ENCODE assay signal across 8 cellular contexts in genomic region chr17:31487063-31487647, GRCh38.
DNase-seq lines count a peak whose midpoint lies in the region; ATAC-seq and TF ChIP-seq lines count a peak whose summit lies in the region.

No MANE protein-coding gene starts in this region.

- TF ChIP-seq CTCF in HL-60 (IDR thresholded peaks at IDR 0.05; ENCODE audit: insufficient read depth, low read length), result no peak

- peak overlapping the region; percentile 53 for H3K4me3 ChIP-seq in HL-60 (replicated peaks; ENCODE audit: insufficient read depth, low read length)

- H3K36me3 Mint-ChIP-seq in activated T-helper 17 cell treated with anti-CD3 and anti-CD28 coated beads, Interleukin-2, amount 50 U/mL, for 72 hours (ENCODE audit: low read depth), result no peaks in the 10 kb centered on the region
- H3K36me3 Mint-ChIP-seq in immature natural killer cell, result peaks cover 0 to 3% (median 0%) of the 10 kb centered on the region in 3 donors
- peaks cover 0 to 3% of the 10 kb centered on the region in 2 donors for H3K36me3 Mint-ChIP-seq in stimulated activated naive B cell treated with anti-CD40 and anti-IgM and Interleukin-4, amounts not matched to agents 10 μg/mL and 1 μg/mL and 100 μg/mL, for 72 hours

- H3K27me3 Mint-ChIP-seq in activated T-helper 17 cell treated with anti-CD3 and anti-CD28 coated beads, Interleukin-2, amount 50 U/mL, for 72 hours, result no peaks in the 10 kb centered on the region
- H3K27me3 Mint-ChIP-seq in immature natural killer cell (ENCODE audit: low read depth in 3 of 3), result peaks cover 3 to 8% (median 6%) of the 10 kb centered on the region in 3 donors
- H3K27me3 Mint-ChIP-seq in stimulated activated naive B cell treated with anti-CD40 and anti-IgM and Interleukin-4, amounts not matched to agents 10 μg/mL and 1 μg/mL and 100 μg/mL, for 72 hours, result no peaks in the 10 kb centered on the region

- ATAC-seq in activated T-helper 17 cell treated with anti-CD3 and anti-CD28 coated beads, Interleukin-2, amount 50 U/mL, for 72 hours (replicated peaks), result no peak
- ATAC-seq in stimulated activated naive B cell treated with anti-CD40 and anti-IgM and Interleukin-4, amounts not matched to agents 10 μg/mL and 1 μg/mL and 100 μg/mL, for 72 hours (replicated peaks), result no peak
- ATAC-seq in HG02759 (IDR thresholded peaks at IDR 0.05; ENCODE audit: unreplicated experiment) (no peak), GM18907 (IDR thresholded peaks at IDR 0.05; ENCODE audit: unreplicated experiment) (no peak), GM21717 (IDR thresholded peaks at IDR 0.05; ENCODE audit: unreplicated experiment) (no peak)

- no peaks in the 10 kb centered on the region for H3K9me3 Mint-ChIP-seq in activated T-helper 17 cell treated with anti-CD3 and anti-CD28 coated beads, Interleukin-2, amount 50 U/mL, for 72 hours
- no peaks in the 10 kb centered on the region for H3K9me3 Mint-ChIP-seq in immature natural killer cell
- H3K9me3 Mint-ChIP-seq in stimulated activated naive B cell treated with anti-CD40 and anti-IgM and Interleukin-4, amounts not matched to agents 10 μg/mL and 1 μg/mL and 100 μg/mL, for 72 hours, result no peaks in the 10 kb centered on the region

- peak overlapping the region; percentile 88 for H3K4me3 Mint-ChIP-seq in activated T-helper 17 cell treated with anti-CD3 and anti-CD28 coated beads, Interleukin-2, amount 50 U/mL, for 72 hours
- H3K4me3 Mint-ChIP-seq in immature natural killer cell, result peak overlapping the region; percentile 88 to 90 (median 89)
- peak overlapping the region; percentile 86 to 87 for H3K4me3 Mint-ChIP-seq in stimulated activated naive B cell treated with anti-CD40 and anti-IgM and Interleukin-4, amounts not matched to agents 10 μg/mL and 1 μg/mL and 100 μg/mL, for 72 hours

- peak overlapping the region; percentile 85 for H3K27ac Mint-ChIP-seq in activated T-helper 17 cell treated with anti-CD3 and anti-CD28 coated beads, Interleukin-2, amount 50 U/mL, for 72 hours
- H3K27ac Mint-ChIP-seq in immature natural killer cell, result peak overlapping the region; percentile 89 to 96 (median 93)
- H3K27ac Mint-ChIP-seq in stimulated activated naive B cell treated with anti-CD40 and anti-IgM and Interleukin-4, amounts not matched to agents 10 μg/mL and 1 μg/mL and 100 μg/mL, for 72 hours, result peak overlapping the region; percentile 86

- H3K27ac ChIP-seq in HL-60 (replicated peaks), result no peak overlapping the region

- DNase-seq in HL-60 (ENCODE audit: low read depth in 1 of 2, low spot score in 1 of 2), result no peak
- DNase-seq in immature natural killer cell, result no peak
- DNase-seq in stimulated activated naive B cell treated with anti-CD40 and anti-IgM and Interleukin-4, amounts not matched to agents 10 μg/mL and 1 μg/mL and 100 μg/mL, for 72 hours, result no peak
- DNase-seq in stimulated activated CD4-positive, alpha-beta T cell treated with anti-CD3 and anti-CD28 coated beads, Interleukin-1b, Interleukin-23, amount 100 ng/mL, for 48 hours, result no peak

- H3K27me3 ChIP-seq in HL-60 (ENCODE audit: insufficient read depth, poor library complexity, severe bottlenecking), result no peaks in the 10 kb centered on the region

- H3K4me1 Mint-ChIP-seq in activated T-helper 17 cell treated with anti-CD3 and anti-CD28 coated beads, Interleukin-2, amount 50 U/mL, for 72 hours, result peaks cover 25% of the 10 kb centered on the region
- peaks cover 46 to 48% of the 10 kb centered on the region in 2 donors for H3K4me1 Mint-ChIP-seq in immature natural killer cell
- peaks cover 40 to 49% of the 10 kb centered on the region in 2 donors for H3K4me1 Mint-ChIP-seq in stimulated activated naive B cell treated with anti-CD40 and anti-IgM and Interleukin-4, amounts not matched to agents 10 μg/mL and 1 μg/mL and 100 μg/mL, for 72 hours
